1 cellular context compared by ENCODE assay signal in genomic region chr5:115471674-115472073, GRCh38.
TF ChIP-seq lines count a peak whose summit lies in the region.

No MANE protein-coding gene starts in this region.

TF ChIP-seq in GM23338, 12 proteins besides CTCF, POLR2A, EP300 and RAD21 (continued from another document):
- TF ChIP-seq ZNF462 (CRISPR knock-in tag; IDR thresholded peaks at IDR 0.05): no peak
- no peak for TF ChIP-seq NANOG (IDR thresholded peaks at IDR 0.05; ENCODE audit: borderline replicate concordance)
- no peak for TF ChIP-seq ZNF114 (CRISPR knock-in tag; IDR thresholded peaks at IDR 0.05)
- TF ChIP-seq STAT1 (IDR thresholded peaks at IDR 0.05; ENCODE audit: unreplicated experiment): no peak
- TF ChIP-seq JUNB (IDR thresholded peaks at IDR 0.05; ENCODE audit: unreplicated experiment): no peak
- TF ChIP-seq CREB1 (CRISPR knock-in tag; IDR thresholded peaks at IDR 0.05; ENCODE audit: low read depth): no peak
- no peak for TF ChIP-seq EZH2phosphoT487 (IDR thresholded peaks at IDR 0.05; ENCODE audit: unreplicated experiment)
- TF ChIP-seq REST (IDR thresholded peaks at IDR 0.05; ENCODE audit: unreplicated experiment): no peak
- TF ChIP-seq ETS1 (IDR thresholded peaks at IDR 0.05): no peak
- TF ChIP-seq POLR2AphosphoS5 (IDR thresholded peaks at IDR 0.05; ENCODE audit: low read depth): no peak
- no peak for TF ChIP-seq EZH2 (IDR thresholded peaks at IDR 0.05; ENCODE audit: low read depth, unreplicated experiment)
